In the genomic region with DNA sequence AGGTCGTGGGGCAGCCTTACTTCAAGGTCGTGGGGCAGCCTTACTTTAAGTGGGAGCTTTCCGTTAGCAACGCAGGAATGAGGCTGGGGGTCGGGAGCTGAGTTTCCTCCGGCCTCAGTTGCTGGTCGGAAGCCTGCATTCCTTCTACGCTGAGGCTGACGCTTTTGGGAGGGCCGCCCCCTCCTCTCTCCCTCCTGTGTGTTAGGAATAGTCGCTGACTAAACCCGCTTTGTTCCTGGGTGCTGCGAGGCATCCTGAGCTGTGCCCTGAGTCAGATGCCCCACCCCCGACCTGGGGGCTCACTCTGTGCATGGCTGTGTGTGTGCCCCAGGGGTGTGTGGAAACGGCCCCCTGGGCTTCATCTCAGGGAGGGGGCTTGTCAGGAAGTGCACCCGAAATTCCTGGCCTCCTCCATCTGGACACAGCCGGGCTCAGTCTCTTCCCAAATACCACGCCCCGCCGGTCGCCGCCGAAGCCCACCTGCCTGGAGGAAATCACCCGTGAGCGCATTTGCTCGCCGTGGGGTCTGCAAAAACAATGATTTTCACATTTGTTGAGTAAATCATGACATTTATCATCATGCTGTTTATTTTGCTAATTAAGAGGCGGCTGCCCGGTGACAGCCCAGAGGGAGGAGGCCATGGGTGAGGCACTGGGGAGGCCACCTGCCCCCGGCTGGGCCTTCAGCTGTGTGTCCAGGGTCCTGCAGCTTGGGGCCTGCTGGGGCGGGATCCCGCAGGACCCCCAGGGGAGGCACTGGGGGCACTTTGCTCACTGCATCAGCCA, we compare ENCODE assay signal across 16 cellular contexts.
A peak's percentile ranks its signal among the peaks of the same experiment; 100 is the strongest.
DNase-seq lines count a peak whose midpoint lies in the region; ATAC-seq, FAIRE-seq and TF ChIP-seq lines count a peak whose summit lies in the region.
"Had no signal": no experiment of that assay in that cellular context is flagged by ENCODE, and none has a peak within 500 bp of the region (broad histone marks: within the 10 kb centered on the region; RNA-seq: fewer than 3 reads in every experiment).

No MANE protein-coding gene starts in this region.

- TF ChIP-seq EP300 in H1 (IDR thresholded peaks at IDR 0.05; ENCODE audit: borderline replicate concordance in 1 of 2, low read depth in 2 of 2, low read length in 2 of 2), result no peak

- H3K27me3 ChIP-seq in H1 (replicated peaks in 1 of 4; ENCODE audit: control insufficient read depth in 3 of 4, extremely low read depth in 1 of 4, insufficient read depth in 3 of 4, low read length in 3 of 4), result no peaks in the 10 kb centered on the region

- no peak overlapping the region for H3K4me3 ChIP-seq in H1 (ENCODE audit: extremely low read depth in 1 of 4, insufficient read depth in 2 of 4, low read depth in 3 of 4, low read length in 4 of 4)

- H2AK5ac ChIP-seq in H1 (ENCODE audit: low read depth, low read length), result peak overlapping the region; percentile 75; the same call in 1 of the 2 replicates

- H3K36me3 ChIP-seq in H1 (ENCODE audit: control insufficient read depth in 2 of 4, insufficient read depth in 4 of 4, low read length in 3 of 4), result no peaks in the 10 kb centered on the region

- H2AFZ ChIP-seq in H1 (ENCODE audit: low read length), result no peak overlapping the region

- peaks cover 13 to 27% of the 10 kb centered on the region in 2 experiments for H3K9me3 ChIP-seq in H1 (ENCODE audit: insufficient read depth in 2 of 2, low read depth in 1 of 2, low read length in 1 of 2)

- no peak overlapping the region for H2BK5ac ChIP-seq in H1 (ENCODE audit: low read depth, low read length)

- no peak overlapping the region for H3K4ac ChIP-seq in H1 (replicated peaks; ENCODE audit: insufficient read length, low read depth, low read length)

- H3K4me1 Mint-ChIP-seq in WTC11 (no peaks in the 10 kb centered on the region), progenitor cell of endocrine pancreas (ENCODE audit: low read depth) (peaks cover 56% of the 10 kb centered on the region)
- H3K4me1 Mint-ChIP-seq in T-helper 2 cell treated with Interferon-gamma antibody and Interleukin-4, amounts not matched to agents 5 μg/mL and 100 μg/mL, for 36 hours (ENCODE audit: low read depth), result no peaks in the 10 kb centered on the region
- no peaks in the 10 kb centered on the region for H3K4me1 Mint-ChIP-seq in activated naive CD4-positive, alpha-beta T cell treated with anti-CD3 and anti-CD28 coated beads, Interleukin-2, amount 10 ng/mL, durations not matched to agents 7 days and 5 days
- H3K4me1 Mint-ChIP-seq: CD8-positive, alpha-beta memory T cell had no signal

- no peak overlapping the region for H2BK120ac ChIP-seq in H1 (replicated peaks; ENCODE audit: low read depth, low read length)

- no peak overlapping the region for H3K23ac ChIP-seq in H1 (ENCODE audit: insufficient read length)

- no peaks in the 10 kb centered on the region; the same call in 1 of the 2 replicates for H3K27me3 Mint-ChIP-seq in WTC11 (ENCODE audit: low read depth)
- peaks cover 3% of the 10 kb centered on the region for H3K27me3 Mint-ChIP-seq in progenitor cell of endocrine pancreas
- no peaks in the 10 kb centered on the region for H3K27me3 Mint-ChIP-seq in T-helper 2 cell treated with Interferon-gamma antibody and Interleukin-4, amounts not matched to agents 5 μg/mL and 100 μg/mL, for 36 hours (ENCODE audit: low read depth)
- H3K27me3 Mint-ChIP-seq in activated naive CD4-positive, alpha-beta T cell treated with anti-CD3 and anti-CD28 coated beads, Interleukin-2, amount 10 ng/mL, durations not matched to agents 7 days and 5 days, result peaks cover 16% of the 10 kb centered on the region

- WGBS in H1 (ENCODE audit: extremely low coverage in 1 of 2, insufficient coverage in 1 of 2, insufficient read length in 1 of 2, insufficient replicate concordance in 2 of 2, low coverage in 1 of 2, low lambda C conversion rate in 2 of 2, missing lambda C conversion rate in 1 of 2), 2 experiments, result 85% methylated on average over 20 of the region's 32 CpGs; no CpG with 5 or more reads in 1 of the 2 experiments

- FAIRE-seq in H1 (lab: Jason Lieb, UNC), result no peak

- H4K8ac ChIP-seq in H1 (ENCODE audit: extremely low read depth, insufficient read depth, low read length), result no peak overlapping the region; the same call in 1 of the 2 replicates

- no peak overlapping the region for H3K4me2 ChIP-seq in H1 (ENCODE audit: insufficient read depth in 1 of 2, low read depth in 2 of 2, low read length in 2 of 2)

- DNase-seq in WTC11 (ENCODE audit: low spot score) (no peak), H1 (ENCODE audit: low read depth in 1 of 2, low spot score in 2 of 2) (no peak), progenitor cell of endocrine pancreas (ENCODE audit: low spot score, unreplicated experiment) (no peak), SIG-M5 (lab: John Stamatoyannopoulos, UW) (no peak)
- DNase-seq in T-helper 2 cell treated with Interferon-gamma antibody and Interleukin-4, amounts not matched to agents 5 μg/mL and 100 μg/mL, for 36 hours (ENCODE audit: low spot score), result no peak
- DNase-seq in activated naive CD4-positive, alpha-beta T cell treated with anti-CD3 and anti-CD28 coated beads, Interleukin-2, amount 10 ng/mL, durations not matched to agents 7 days and 5 days, result no peak
- DNase-seq: CD8-positive, alpha-beta memory T cell; GF-D8; GOT3; NCI-H1417 treated with DMSO at 0.1 percent for 48 hours; NCI-H2029 treated with DMSO at 0.1 percent for 48 hours; NCI-H524; NK-92 treated with Interleukin-12 subunit alpha and Interleukin-12 subunit beta, amount 100 ng/mL, for 24 hours had no signal

- H3K14ac ChIP-seq in H1 (ENCODE audit: insufficient read length), result no peak overlapping the region

- POLR2A ChIA-PET in WTC11 (lab: Charles Lee), result no interaction called here
- POLR2A ChIA-PET in H1 (lab: Charles Lee; ENCODE audit: partially characterized antibody), result no interaction called here

- no peak overlapping the region for H2BK20ac ChIP-seq in H1 (ENCODE audit: low read length)

- H3K36me3 Mint-ChIP-seq in WTC11 (no peaks in the 10 kb centered on the region), progenitor cell of endocrine pancreas (ENCODE audit: insufficient read depth) (peaks cover 9% of the 10 kb centered on the region)
- no peaks in the 10 kb centered on the region for H3K36me3 Mint-ChIP-seq in T-helper 2 cell treated with Interferon-gamma antibody and Interleukin-4, amounts not matched to agents 5 μg/mL and 100 μg/mL, for 36 hours (ENCODE audit: low read depth)
- H3K36me3 Mint-ChIP-seq in activated naive CD4-positive, alpha-beta T cell treated with anti-CD3 and anti-CD28 coated beads, Interleukin-2, amount 10 ng/mL, durations not matched to agents 7 days and 5 days, result no peaks in the 10 kb centered on the region
- H3K36me3 Mint-ChIP-seq: CD8-positive, alpha-beta memory T cell; IgD-negative memory B cell had no signal

- H3K27ac Mint-ChIP-seq in WTC11, result no peak overlapping the region
- H3K27ac Mint-ChIP-seq in progenitor cell of endocrine pancreas, result peak overlapping the region; percentile 77
- no peak overlapping the region for H3K27ac Mint-ChIP-seq in T-helper 2 cell treated with Interferon-gamma antibody and Interleukin-4, amounts not matched to agents 5 μg/mL and 100 μg/mL, for 36 hours
- H3K27ac Mint-ChIP-seq in activated naive CD4-positive, alpha-beta T cell treated with anti-CD3 and anti-CD28 coated beads, Interleukin-2, amount 10 ng/mL, durations not matched to agents 7 days and 5 days, result no peak overlapping the region
- H3K27ac Mint-ChIP-seq: CD8-positive, alpha-beta memory T cell; IgD-negative memory B cell had no signal

- ATAC-seq in WTC11, result no peak
- no peak for ATAC-seq in GM21737 (IDR thresholded peaks at IDR 0.05; ENCODE audit: unreplicated experiment)

- TF ChIP-seq CTCF in WTC11 (IDR thresholded peaks at IDR 0.05), result no peak
- TF ChIP-seq CTCF in H1 (IDR thresholded peaks at IDR 0.05; ENCODE audit: control extremely low read depth in 1 of 3, insufficient read depth in 1 of 3, low read depth in 1 of 3, low read length in 3 of 3), result no peak
- no peak for TF ChIP-seq CTCF in progenitor cell of endocrine pancreas (IDR thresholded peaks at IDR 0.05; ENCODE audit: unreplicated experiment)

- no peak for TF ChIP-seq RAD21 in H1 (IDR thresholded peaks at IDR 0.05 in 1 of 2, conservative IDR thresholded peaks at IDR 0.05 in 1 of 2; ENCODE audit: low read depth in 2 of 2, low read length in 2 of 2)

- no peak overlapping the region for H3K27ac ChIP-seq in H1 (ENCODE audit: low read depth, low read length)
- H3K27ac ChIP-seq: RWPE1 had no signal

- no peak overlapping the region for H2BK12ac ChIP-seq in H1 (ENCODE audit: low read depth, low read length)

- no peak overlapping the region for H3K9ac ChIP-seq in H1 (replicated peaks in 1 of 4; ENCODE audit: extremely low read depth in 1 of 4, low read depth in 3 of 4, low read length in 3 of 4)

- H3K4me3 Mint-ChIP-seq in WTC11 (no peak overlapping the region), progenitor cell of endocrine pancreas (ENCODE audit: low read depth) (no peak overlapping the region)
- H3K4me3 Mint-ChIP-seq in T-helper 2 cell treated with Interferon-gamma antibody and Interleukin-4, amounts not matched to agents 5 μg/mL and 100 μg/mL, for 36 hours, result no peak overlapping the region
- H3K4me3 Mint-ChIP-seq in activated naive CD4-positive, alpha-beta T cell treated with anti-CD3 and anti-CD28 coated beads, Interleukin-2, amount 10 ng/mL, durations not matched to agents 7 days and 5 days, result no peak overlapping the region
- H3K4me3 Mint-ChIP-seq: CD8-positive, alpha-beta memory T cell; IgD-negative memory B cell had no signal

- H3K79me2 ChIP-seq in H1 (ENCODE audit: control insufficient read depth in 1 of 2, insufficient read depth in 2 of 2, low read length in 2 of 2), result no peaks in the 10 kb centered on the region

- no peaks in the 10 kb centered on the region for H3K79me1 ChIP-seq in H1 (ENCODE audit: low read depth, low read length)

- H3K4me1 ChIP-seq in H1 (replicated peaks in 1 of 4; ENCODE audit: control insufficient read depth in 3 of 4, insufficient read depth in 4 of 4, low read length in 3 of 4), result no peaks in the 10 kb centered on the region; a peak in 1 of 7 replicates

- no peak overlapping the region for H4K91ac ChIP-seq in H1 (replicated peaks; ENCODE audit: insufficient read length, low read length)

- no peak overlapping the region for H2BK15ac ChIP-seq in H1 (ENCODE audit: low read length)

- H3K23me2 ChIP-seq in H1 (ENCODE audit: low read depth, low read length), result no peaks in the 10 kb centered on the region

- no peak overlapping the region for H3K56ac ChIP-seq in H1 (replicated peaks; ENCODE audit: insufficient read length, low read depth, low read length)

- CTCF ChIA-PET in WTC11 (lab: Charles Lee), result no interaction called here
- CTCF ChIA-PET in H1 (lab: Charles Lee; ENCODE audit: partially characterized antibody), result interaction anchor here (0.9 to 1.3 kb wide), 3 partner anchors 27 to 227 kb away, joined by 3 read pairs; no protein-coding TSS in a partner anchor
- CTCF ChIA-PET in activated naive CD4-positive, alpha-beta T cell treated with anti-CD3 and anti-CD28 coated beads, Interleukin-2, amount 10 ng/mL, durations not matched to agents 7 days and 5 days (lab: Charles Lee), result no interaction called here

- H3K18ac ChIP-seq in H1 (ENCODE audit: extremely low read depth, low read length), result no peak overlapping the region

- no peaks in the 10 kb centered on the region for H4K20me1 ChIP-seq in H1 (replicated peaks in 1 of 2; ENCODE audit: control insufficient read depth in 1 of 2, insufficient read depth in 2 of 2, low read length in 2 of 2)

- TF ChIP-seq POLR2A in H1 (IDR thresholded peaks at IDR 0.05; ENCODE audit: control extremely low read depth in 1 of 2, low read depth in 2 of 2, low read length in 2 of 2), result no peak

- H4K5ac ChIP-seq in H1 (ENCODE audit: insufficient read length, low read depth, low read length), result no peak overlapping the region

- H3K9me3 Mint-ChIP-seq in WTC11, result peaks cover 8% of the 10 kb centered on the region; the same call in 1 of the 2 replicates
- no peaks in the 10 kb centered on the region for H3K9me3 Mint-ChIP-seq in progenitor cell of endocrine pancreas (ENCODE audit: low read depth)
- H3K9me3 Mint-ChIP-seq in T-helper 2 cell treated with Interferon-gamma antibody and Interleukin-4, amounts not matched to agents 5 μg/mL and 100 μg/mL, for 36 hours, result no peaks in the 10 kb centered on the region
- no peaks in the 10 kb centered on the region for H3K9me3 Mint-ChIP-seq in activated naive CD4-positive, alpha-beta T cell treated with anti-CD3 and anti-CD28 coated beads, Interleukin-2, amount 10 ng/mL, durations not matched to agents 7 days and 5 days
- H3K9me3 Mint-ChIP-seq: CD8-positive, alpha-beta memory T cell; IgD-negative memory B cell had no signal
